ENCODE assay signal across 10 cellular contexts in genomic region chr14:71551291-71551955, GRCh38.
DNase-seq lines count a peak whose midpoint lies in the region; ATAC-seq and TF ChIP-seq lines count a peak whose summit lies in the region.
"Had no signal": no experiment of that assay in that cellular context is flagged by ENCODE, and none has a peak within 500 bp of the region (broad histone marks: within the 10 kb centered on the region; RNA-seq: fewer than 3 reads in every experiment).

No MANE protein-coding gene starts in this region.

- no peak overlapping the region for H2BK120ac ChIP-seq in mesenchymal stem cell (ENCODE audit: low read depth, low read length)

- H3K4me1 Mint-ChIP-seq in HFFc6 (ENCODE audit: low read depth): peaks cover 58% of the 10 kb centered on the region

- no peaks in the 10 kb centered on the region for H3K27me3 Mint-ChIP-seq in HFFc6 (ENCODE audit: insufficient read depth)

- no peak overlapping the region for H2BK5ac ChIP-seq in mesenchymal stem cell (ENCODE audit: low read depth, low read length, poor library complexity, severe bottlenecking)

- H3K4me1 ChIP-seq in mesenchymal stem cell (ENCODE audit: control insufficient read depth, insufficient read depth, low read depth, low read length): peaks cover 1% of the 10 kb centered on the region

- no peak overlapping the region for H2BK12ac ChIP-seq in mesenchymal stem cell (ENCODE audit: low read length in 2 of 2)

- peaks cover 13% of the 10 kb centered on the region for H3K79me1 ChIP-seq in mesenchymal stem cell (replicated peaks; ENCODE audit: low read length, poor library complexity, severe bottlenecking)

- no peak overlapping the region for H2AK5ac ChIP-seq in mesenchymal stem cell (ENCODE audit: low read length, severe bottlenecking)

- H3K4me3 ChIP-seq in cardiac fibroblast (replicated peaks in 1 of 2; ENCODE audit: low read depth in 2 of 2, low read length in 2 of 2) (no peak overlapping the region), mesenchymal stem cell (ENCODE audit: insufficient read depth in 1 of 2, low read depth in 1 of 2, low read length in 2 of 2) (no peak overlapping the region)
- H3K4me3 ChIP-seq: dorsolateral prefrontal cortex, tibial nerve had no signal

- no peak overlapping the region for H3K4ac ChIP-seq in mesenchymal stem cell (ENCODE audit: low read depth in 1 of 2, low read length in 2 of 2)

- H3K18ac ChIP-seq in mesenchymal stem cell (ENCODE audit: low read depth in 1 of 2, low read length in 2 of 2): no peak overlapping the region

- TF ChIP-seq CTCF in HFFc6 (IDR thresholded peaks at IDR 0.05): no peak
- no peak for TF ChIP-seq CTCF in cardiac fibroblast (IDR thresholded peaks at IDR 0.05; ENCODE audit: low read depth, low read length)

- no peaks in the 10 kb centered on the region for H3K27me3 ChIP-seq in mesenchymal stem cell (ENCODE audit: control insufficient read depth in 1 of 2, insufficient read depth in 1 of 2, low read length in 2 of 2)
- H3K27me3 ChIP-seq: dorsolateral prefrontal cortex, tibial nerve had no signal

- peak; percentile 71 for DNase-seq in AG20443 (ENCODE audit: low spot score)
- DNase-seq in HFFc6: peak; percentile 86
- peak; percentile 32 to 67 for DNase-seq in cardiac fibroblast (ENCODE audit: low read depth in 2 of 2)
- peak; percentile 83 for DNase-seq in mesenchymal stem cell
- DNase-seq in HuH-7 (ENCODE audit: low spot score): no peak
- no peak for DNase-seq in left ventricle myocardium superior
- DNase-seq: dorsolateral prefrontal cortex had no signal

- peak overlapping the region; percentile 86 for H3K27ac Mint-ChIP-seq in HFFc6

- H3K14ac ChIP-seq in mesenchymal stem cell (ENCODE audit: low read length in 2 of 2): no peak overlapping the region

- peak overlapping the region; percentile 67 for H3K4me3 Mint-ChIP-seq in HFFc6

- no peaks in the 10 kb centered on the region for H3K9me3 Mint-ChIP-seq in HFFc6

- no peak overlapping the region for H2AFZ ChIP-seq in mesenchymal stem cell (ENCODE audit: low read depth, low read length)

- H3K9me3 ChIP-seq in mesenchymal stem cell (ENCODE audit: control insufficient read depth, low read length): no peaks in the 10 kb centered on the region

- 98% methylated on average over 2 of the region's 2 CpGs for WGBS in mesenchymal stem cell

- no peak overlapping the region for H4K91ac ChIP-seq in mesenchymal stem cell (ENCODE audit: low read length)

- H3K9ac ChIP-seq in mesenchymal stem cell (ENCODE audit: low read length): no peak overlapping the region

- H4K8ac ChIP-seq in mesenchymal stem cell (ENCODE audit: low read length): no peak overlapping the region

- peaks cover 15% of the 10 kb centered on the region for H3K36me3 Mint-ChIP-seq in HFFc6 (ENCODE audit: low read depth)

- intact Hi-C loops in left ventricle myocardium superior (cut with micrococcal nuclease): no loop called here

- no peak overlapping the region for H3K4me2 ChIP-seq in mesenchymal stem cell (ENCODE audit: low read length, poor library complexity, severe bottlenecking)

- no peaks in the 10 kb centered on the region for H3K36me3 ChIP-seq in mesenchymal stem cell (ENCODE audit: control insufficient read depth in 1 of 2, insufficient read depth in 2 of 2, low read depth in 1 of 2, low read length in 2 of 2)
- H3K36me3 ChIP-seq: tibial nerve had no signal

- no peak overlapping the region for H3K27ac ChIP-seq in mesenchymal stem cell (ENCODE audit: low read length, poor library complexity, severe bottlenecking)
- H3K27ac ChIP-seq: tibial nerve had no signal

- ATAC-seq in HG03097 (IDR thresholded peaks at IDR 0.05; ENCODE audit: low FRiP score, unreplicated experiment): no peak
- no peak for ATAC-seq in GM18873 (IDR thresholded peaks at IDR 0.05; ENCODE audit: low FRiP score, unreplicated experiment)
- no peak for ATAC-seq in left ventricle myocardium superior

- no peak overlapping the region for H2BK15ac ChIP-seq in mesenchymal stem cell (ENCODE audit: low read depth, poor library complexity, severe bottlenecking)

- no peak overlapping the region for H3K23ac ChIP-seq in mesenchymal stem cell (ENCODE audit: low read length in 2 of 2)

Comparison
In these comparisons a context has a peak if more than half of its experiments do, and no peak if none do; other contexts are left out.
1. DNase-seq: peak in AG20443 (single experiment), HFFc6 (single experiment), cardiac fibroblast (2 of 2) and mesenchymal stem cell (single experiment); none in HuH-7 (single experiment) and left ventricle myocardium superior (single experiment).